In genomic region chr3:194135806-194136518, GRCh38 we compare ENCODE assay signal across 1 cellular context.
TF ChIP-seq lines count a peak whose summit lies in the region.

A gene with protein sequence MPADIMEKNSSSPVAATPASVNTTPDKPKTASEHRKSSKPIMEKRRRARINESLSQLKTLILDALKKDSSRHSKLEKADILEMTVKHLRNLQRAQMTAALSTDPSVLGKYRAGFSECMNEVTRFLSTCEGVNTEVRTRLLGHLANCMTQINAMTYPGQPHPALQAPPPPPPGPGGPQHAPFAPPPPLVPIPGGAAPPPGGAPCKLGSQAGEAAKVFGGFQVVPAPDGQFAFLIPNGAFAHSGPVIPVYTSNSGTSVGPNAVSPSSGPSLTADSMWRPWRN (plus strand): TSS chr3:194136148. CDS start chr3:194136381, 233 bp downstream.

TF ChIP-seq in K562, 482 proteins besides CTCF, POLR2A, EP300 and RAD21 (continued from another document and continues in another):
- TF ChIP-seq TCF3 (CRISPR knock-in tag; IDR thresholded peaks at IDR 0.05) (peak; percentile 43; the same call in 1 of the 2 replicates), SRSF9 (IDR thresholded peaks at IDR 0.05; ENCODE audit: borderline replicate concordance, low read depth, low read length) (no peak), PHF8 (IDR thresholded peaks at IDR 0.05; ENCODE audit: borderline replicate concordance, low read length) (peak; percentile 25; the same call in 1 of the 2 replicates), SLC30A9 (CRISPR knock-in tag; IDR thresholded peaks at IDR 0.05) (no peak), THRB (CRISPR knock-in tag; conservative IDR thresholded peaks at IDR 0.05) (0 out of 2 replicates have a peak, but pooled peaks have one; percentile 35), CCNT2 (IDR thresholded peaks at IDR 0.05; ENCODE audit: borderline replicate concordance, extremely low read depth, insufficient read length, low read depth, low read length) (peak; percentile 98), SIX5 (IDR thresholded peaks at IDR 0.05; ENCODE audit: borderline replicate concordance in 1 of 2, insufficient read depth in 1 of 2, low read depth in 1 of 2, low read length in 2 of 2) (no peak), ZBTB17 (CRISPR knock-in tag; IDR thresholded peaks at IDR 0.05) (no peak), BMI1 (IDR thresholded peaks at IDR 0.05; ENCODE audit: low read length) (no peak), ZFP1 (CRISPR knock-in tag; IDR thresholded peaks at IDR 0.05) (no peak), ZNF212 (CRISPR knock-in tag; IDR thresholded peaks at IDR 0.05) (no peak), ZEB2 (IDR thresholded peaks at IDR 0.05) (0 out of 2 replicates have a peak, but pooled peaks have one; percentile 60), NCOA1 (IDR thresholded peaks at IDR 0.05; ENCODE audit: low read depth) (peak; percentile 60; the same call in 1 of the 2 replicates), ZNF274 (IDR thresholded peaks at IDR 0.05; ENCODE audit: borderline replicate concordance, low read depth, low read length) (no peak), NFRKB (IDR thresholded peaks at IDR 0.05; ENCODE audit: low read depth) (no peak), SAFB (IDR thresholded peaks at IDR 0.05; ENCODE audit: borderline replicate concordance, low read depth, low read length) (no peak), CHD2 (IDR thresholded peaks at IDR 0.05; ENCODE audit: low read depth, low read length) (peak; percentile 39; the same call in 1 of the 2 replicates), BACH1 (tag; IDR thresholded peaks at IDR 0.05) (peak; percentile 61; the same call in 1 of the 2 replicates), E2F8 (IDR thresholded peaks at IDR 0.05; ENCODE audit: low read depth, partially characterized antibody) (peak; percentile 29), SMAD1 (IDR thresholded peaks at IDR 0.05; ENCODE audit: low read depth, low read length, partially characterized antibody) (peak; percentile 88), TFAP4 (CRISPR knock-in tag; IDR thresholded peaks at IDR 0.05; ENCODE audit: borderline replicate concordance) (peak; percentile 65; the same call in 1 of the 2 replicates), DPF2 (IDR thresholded peaks at IDR 0.05) (no peak; the same call in 1 of the 2 replicates), CREBBP (IDR thresholded peaks at IDR 0.05; ENCODE audit: low read depth, low read length) (no peak), ZBTB1 (CRISPR knock-in tag; IDR thresholded peaks at IDR 0.05; ENCODE audit: borderline replicate concordance, low read depth) (no peak), PPARD (CRISPR knock-in tag; IDR thresholded peaks at IDR 0.05) (no peak), KLF1 (tag; IDR thresholded peaks at IDR 0.05) (no peak), ZNF830 (CRISPR knock-in tag; IDR thresholded peaks at IDR 0.05) (no peak), BRCA1 (IDR thresholded peaks at IDR 0.05) (no peak), BRCA1 (CRISPR knock-in tag; IDR thresholded peaks at IDR 0.05) (no peak), REST (CRISPR knock-in tag; IDR thresholded peaks at IDR 0.05; ENCODE audit: low read depth) (peak; percentile 90), CXXC5 (CRISPR knock-in tag; IDR thresholded peaks at IDR 0.05) (peak; percentile 94), JUND (IDR thresholded peaks at IDR 0.05; ENCODE audit: borderline replicate concordance, low read depth, low read length) (peak; percentile 47; the same call in 1 of the 2 replicates), JUND (tag; IDR thresholded peaks at IDR 0.05; ENCODE audit: borderline replicate concordance, low read depth, low read length) (no peak), POLR2G (IDR thresholded peaks at IDR 0.05; ENCODE audit: low read depth, low read length) (peak; percentile 89), CHD4 (IDR thresholded peaks at IDR 0.05; ENCODE audit: insufficient read depth, insufficient replicate concordance, low read depth, low read length, poor library complexity, severe bottlenecking) (no peak)
- TF ChIP-seq, protein P1, sequence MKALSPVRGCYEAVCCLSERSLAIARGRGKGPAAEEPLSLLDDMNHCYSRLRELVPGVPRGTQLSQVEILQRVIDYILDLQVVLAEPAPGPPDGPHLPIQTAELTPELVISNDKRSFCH (CRISPR knock-in tag; IDR thresholded peaks at IDR 0.05): no peak
- TF ChIP-seq, protein P1 (tag; IDR thresholded peaks at IDR 0.05): no peak
- TF ChIP-seq, protein P2, sequence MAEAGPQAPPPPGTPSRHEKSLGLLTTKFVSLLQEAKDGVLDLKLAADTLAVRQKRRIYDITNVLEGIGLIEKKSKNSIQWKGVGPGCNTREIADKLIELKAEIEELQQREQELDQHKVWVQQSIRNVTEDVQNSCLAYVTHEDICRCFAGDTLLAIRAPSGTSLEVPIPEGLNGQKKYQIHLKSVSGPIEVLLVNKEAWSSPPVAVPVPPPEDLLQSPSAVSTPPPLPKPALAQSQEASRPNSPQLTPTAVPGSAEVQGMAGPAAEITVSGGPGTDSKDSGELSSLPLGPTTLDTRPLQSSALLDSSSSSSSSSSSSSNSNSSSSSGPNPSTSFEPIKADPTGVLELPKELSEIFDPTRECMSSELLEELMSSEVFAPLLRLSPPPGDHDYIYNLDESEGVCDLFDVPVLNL (CRISPR knock-in tag; IDR thresholded peaks at IDR 0.05; ENCODE audit: low read depth): no peak
- TF ChIP-seq, protein P3, sequence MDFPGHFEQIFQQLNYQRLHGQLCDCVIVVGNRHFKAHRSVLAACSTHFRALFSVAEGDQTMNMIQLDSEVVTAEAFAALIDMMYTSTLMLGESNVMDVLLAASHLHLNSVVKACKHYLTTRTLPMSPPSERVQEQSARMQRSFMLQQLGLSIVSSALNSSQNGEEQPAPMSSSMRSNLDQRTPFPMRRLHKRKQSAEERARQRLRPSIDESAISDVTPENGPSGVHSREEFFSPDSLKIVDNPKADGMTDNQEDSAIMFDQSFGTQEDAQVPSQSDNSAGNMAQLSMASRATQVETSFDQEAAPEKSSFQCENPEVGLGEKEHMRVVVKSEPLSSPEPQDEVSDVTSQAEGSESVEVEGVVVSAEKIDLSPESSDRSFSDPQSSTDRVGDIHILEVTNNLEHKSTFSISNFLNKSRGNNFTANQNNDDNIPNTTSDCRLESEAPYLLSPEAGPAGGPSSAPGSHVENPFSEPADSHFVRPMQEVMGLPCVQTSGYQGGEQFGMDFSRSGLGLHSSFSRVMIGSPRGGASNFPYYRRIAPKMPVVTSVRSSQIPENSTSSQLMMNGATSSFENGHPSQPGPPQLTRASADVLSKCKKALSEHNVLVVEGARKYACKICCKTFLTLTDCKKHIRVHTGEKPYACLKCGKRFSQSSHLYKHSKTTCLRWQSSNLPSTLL (IDR thresholded peaks at IDR 0.05): peak; percentile 96
- TF ChIP-seq, protein P4, sequence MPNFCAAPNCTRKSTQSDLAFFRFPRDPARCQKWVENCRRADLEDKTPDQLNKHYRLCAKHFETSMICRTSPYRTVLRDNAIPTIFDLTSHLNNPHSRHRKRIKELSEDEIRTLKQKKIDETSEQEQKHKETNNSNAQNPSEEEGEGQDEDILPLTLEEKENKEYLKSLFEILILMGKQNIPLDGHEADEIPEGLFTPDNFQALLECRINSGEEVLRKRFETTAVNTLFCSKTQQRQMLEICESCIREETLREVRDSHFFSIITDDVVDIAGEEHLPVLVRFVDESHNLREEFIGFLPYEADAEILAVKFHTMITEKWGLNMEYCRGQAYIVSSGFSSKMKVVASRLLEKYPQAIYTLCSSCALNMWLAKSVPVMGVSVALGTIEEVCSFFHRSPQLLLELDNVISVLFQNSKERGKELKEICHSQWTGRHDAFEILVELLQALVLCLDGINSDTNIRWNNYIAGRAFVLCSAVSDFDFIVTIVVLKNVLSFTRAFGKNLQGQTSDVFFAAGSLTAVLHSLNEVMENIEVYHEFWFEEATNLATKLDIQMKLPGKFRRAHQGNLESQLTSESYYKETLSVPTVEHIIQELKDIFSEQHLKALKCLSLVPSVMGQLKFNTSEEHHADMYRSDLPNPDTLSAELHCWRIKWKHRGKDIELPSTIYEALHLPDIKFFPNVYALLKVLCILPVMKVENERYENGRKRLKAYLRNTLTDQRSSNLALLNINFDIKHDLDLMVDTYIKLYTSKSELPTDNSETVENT (CRISPR knock-in tag; IDR thresholded peaks at IDR 0.05): peak; percentile 35; the same call in 1 of the 2 replicates
- TF ChIP-seq, protein P5, sequence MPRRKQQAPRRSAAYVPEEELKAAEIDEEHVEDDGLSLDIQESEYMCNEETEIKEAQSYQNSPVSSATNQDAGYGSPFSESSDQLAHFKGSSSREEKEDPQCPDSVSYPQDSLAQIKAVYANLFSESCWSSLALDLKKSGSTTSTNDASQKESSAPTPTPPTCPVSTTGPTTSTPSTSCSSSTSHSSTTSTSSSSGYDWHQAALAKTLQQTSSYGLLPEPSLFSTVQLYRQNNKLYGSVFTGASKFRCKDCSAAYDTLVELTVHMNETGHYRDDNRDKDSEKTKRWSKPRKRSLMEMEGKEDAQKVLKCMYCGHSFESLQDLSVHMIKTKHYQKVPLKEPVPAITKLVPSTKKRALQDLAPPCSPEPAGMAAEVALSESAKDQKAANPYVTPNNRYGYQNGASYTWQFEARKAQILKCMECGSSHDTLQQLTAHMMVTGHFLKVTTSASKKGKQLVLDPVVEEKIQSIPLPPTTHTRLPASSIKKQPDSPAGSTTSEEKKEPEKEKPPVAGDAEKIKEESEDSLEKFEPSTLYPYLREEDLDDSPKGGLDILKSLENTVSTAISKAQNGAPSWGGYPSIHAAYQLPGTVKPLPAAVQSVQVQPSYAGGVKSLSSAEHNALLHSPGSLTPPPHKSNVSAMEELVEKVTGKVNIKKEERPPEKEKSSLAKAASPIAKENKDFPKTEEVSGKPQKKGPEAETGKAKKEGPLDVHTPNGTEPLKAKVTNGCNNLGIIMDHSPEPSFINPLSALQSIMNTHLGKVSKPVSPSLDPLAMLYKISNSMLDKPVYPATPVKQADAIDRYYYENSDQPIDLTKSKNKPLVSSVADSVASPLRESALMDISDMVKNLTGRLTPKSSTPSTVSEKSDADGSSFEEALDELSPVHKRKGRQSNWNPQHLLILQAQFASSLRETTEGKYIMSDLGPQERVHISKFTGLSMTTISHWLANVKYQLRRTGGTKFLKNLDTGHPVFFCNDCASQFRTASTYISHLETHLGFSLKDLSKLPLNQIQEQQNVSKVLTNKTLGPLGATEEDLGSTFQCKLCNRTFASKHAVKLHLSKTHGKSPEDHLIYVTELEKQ (CRISPR knock-in tag; IDR thresholded peaks at IDR 0.05): no peak
